In the genomic region with DNA sequence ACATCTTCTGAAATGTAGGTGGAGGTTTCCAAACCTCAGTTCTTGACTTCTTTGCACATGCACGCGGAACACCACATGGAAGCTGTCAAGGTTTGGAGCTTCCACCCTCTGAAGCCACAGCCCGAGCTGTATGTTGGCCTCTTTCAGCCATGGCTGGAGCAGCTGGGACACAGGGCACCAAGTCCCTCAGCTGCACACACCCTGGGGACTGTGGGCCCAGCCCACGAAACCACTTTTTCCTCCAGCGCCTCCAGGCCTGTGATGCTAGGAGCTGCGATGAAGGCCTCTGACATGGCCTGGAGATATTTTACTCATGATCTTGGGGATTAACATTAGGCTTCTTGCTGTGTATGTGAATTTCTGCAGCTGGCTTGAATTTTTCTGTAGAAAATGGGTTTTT, we compare ENCODE assay signal across 18 cellular contexts.
A peak's percentile ranks its signal among the peaks of the same experiment; 100 is the strongest.
DNase-seq lines count a peak whose midpoint lies in the region; ATAC-seq and TF ChIP-seq lines count a peak whose summit lies in the region.
"Had no signal": no experiment of that assay in that cellular context is flagged by ENCODE, and none has a peak within 500 bp of the region (broad histone marks: within the 10 kb centered on the region; RNA-seq: fewer than 3 reads in every experiment).

No MANE protein-coding gene starts in this region.

- H3K36me3 ChIP-seq in HEK293 (ENCODE audit: control insufficient read depth in 2 of 2, insufficient read depth in 1 of 2, low read length in 2 of 2) = no peaks in the 10 kb centered on the region
- H3K36me3 ChIP-seq in OCI-LY3 (replicated peaks; ENCODE audit: low read depth, low read length) = no peaks in the 10 kb centered on the region
- H3K36me3 ChIP-seq in gastroesophageal sphincter = no peaks in the 10 kb centered on the region
- H3K36me3 ChIP-seq: HAP-1 had no signal

- peaks cover 8 to 10% of the 10 kb centered on the region in 2 donors for H3K9me3 Mint-ChIP-seq in stimulated activated naive B cell treated with anti-CD40 and anti-IgM and Interleukin-4, amounts not matched to agents 10 μg/mL and 1 μg/mL and 100 μg/mL, for 72 hours
- peaks cover 10% of the 10 kb centered on the region for H3K9me3 Mint-ChIP-seq in chondrocyte (ENCODE audit: low read depth)

- TF ChIP-seq POLR2A in gastroesophageal sphincter (IDR thresholded peaks at IDR 0.05) = no peak

- TF ChIP-seq CTCF in HEK293 (tag by site-specific recombination; IDR thresholded peaks at IDR 0.05) (no peak), OCI-LY3 (IDR thresholded peaks at IDR 0.05; ENCODE audit: low read depth, low read length) (no peak), gastroesophageal sphincter (IDR thresholded peaks at IDR 0.05) (no peak), chondrocyte (IDR thresholded peaks at IDR 0.05) (no peak)

- CTCF ChIA-PET in HEK293 (lab: Yijun Ruan, JAX) = no interaction called here

- H3K4me3 ChIP-seq in HEK293 (ENCODE audit: low read depth, low read length) = no peak overlapping the region
- H3K4me3 ChIP-seq in OCI-LY3 (ENCODE audit: low read length) = no peak overlapping the region
- no peak overlapping the region for H3K4me3 ChIP-seq in gastroesophageal sphincter
- H3K4me3 ChIP-seq: GM12878, HAP-1 had no signal

- H3K4me1 ChIP-seq in HEK293 (ENCODE audit: control insufficient read depth, insufficient read depth, low read length) (peaks cover 3% of the 10 kb centered on the region; the same call in 1 of the 2 replicates), OCI-LY3 (ENCODE audit: low read length) (peaks cover 10% of the 10 kb centered on the region), gastroesophageal sphincter (no peaks in the 10 kb centered on the region)
- H3K4me1 ChIP-seq: HAP-1 had no signal

- H3K27me3 ChIP-seq in OCI-LY3 (ENCODE audit: low read depth, low read length) (no peaks in the 10 kb centered on the region), gastroesophageal sphincter (no peaks in the 10 kb centered on the region)

- H3K4me3 Mint-ChIP-seq in stimulated activated naive B cell treated with anti-CD40 and anti-IgM and Interleukin-4, amounts not matched to agents 10 μg/mL and 1 μg/mL and 100 μg/mL, for 72 hours = no peak overlapping the region
- no peak overlapping the region for H3K4me3 Mint-ChIP-seq in chondrocyte (ENCODE audit: unreplicated experiment)
- H3K4me3 Mint-ChIP-seq: CD4-positive, alpha-beta memory T cell had no signal

- no peak for TF ChIP-seq EP300 in gastroesophageal sphincter (IDR thresholded peaks at IDR 0.05)

- no peaks in the 10 kb centered on the region for H3K36me3 Mint-ChIP-seq in stimulated activated naive B cell treated with anti-CD40 and anti-IgM and Interleukin-4, amounts not matched to agents 10 μg/mL and 1 μg/mL and 100 μg/mL, for 72 hours
- peaks cover 5% of the 10 kb centered on the region for H3K36me3 Mint-ChIP-seq in chondrocyte (ENCODE audit: low read depth)
- H3K36me3 Mint-ChIP-seq: CD4-positive, alpha-beta memory T cell had no signal

- no peak overlapping the region for H3K27ac Mint-ChIP-seq in stimulated activated naive B cell treated with anti-CD40 and anti-IgM and Interleukin-4, amounts not matched to agents 10 μg/mL and 1 μg/mL and 100 μg/mL, for 72 hours
- no peak overlapping the region for H3K27ac Mint-ChIP-seq in chondrocyte (ENCODE audit: unreplicated experiment)
- H3K27ac Mint-ChIP-seq: CD4-positive, alpha-beta memory T cell had no signal

- H2AFZ ChIP-seq in OCI-LY3 (ENCODE audit: low read depth, low read length) = no peak overlapping the region

- H3K27me3 Mint-ChIP-seq in stimulated activated naive B cell treated with anti-CD40 and anti-IgM and Interleukin-4, amounts not matched to agents 10 μg/mL and 1 μg/mL and 100 μg/mL, for 72 hours = no peaks in the 10 kb centered on the region
- no peaks in the 10 kb centered on the region for H3K27me3 Mint-ChIP-seq in chondrocyte (ENCODE audit: low read depth)
- H3K27me3 Mint-ChIP-seq: CD4-positive, alpha-beta memory T cell had no signal

- H3K4me1 Mint-ChIP-seq in stimulated activated naive B cell treated with anti-CD40 and anti-IgM and Interleukin-4, amounts not matched to agents 10 μg/mL and 1 μg/mL and 100 μg/mL, for 72 hours = peaks cover 6 to 12% of the 10 kb centered on the region in 2 donors
- peaks cover 17% of the 10 kb centered on the region for H3K4me1 Mint-ChIP-seq in chondrocyte (ENCODE audit: low read depth)
- H3K4me1 Mint-ChIP-seq: CD4-positive, alpha-beta memory T cell had no signal

- H3K9ac ChIP-seq in OCI-LY3 (ENCODE audit: low read length) = no peak overlapping the region

- peak; percentile 71 to 91 for ATAC-seq in stimulated activated naive B cell treated with anti-CD40 and anti-IgM and Interleukin-4, amounts not matched to agents 10 μg/mL and 1 μg/mL and 100 μg/mL, for 72 hours (replicated peaks)
- ATAC-seq in gastroesophageal sphincter (no peak), HG03432 (IDR thresholded peaks at IDR 0.05; ENCODE audit: unreplicated experiment) (no peak)
- ATAC-seq: GM12878 had no signal

- H3K27ac ChIP-seq in HEK293 (ENCODE audit: extremely low read depth, low read depth, low read length) = no peak overlapping the region
- peak overlapping the region; percentile 23; the same call in 1 of the 2 replicates for H3K27ac ChIP-seq in OCI-LY3 (ENCODE audit: low read length)
- no peak overlapping the region for H3K27ac ChIP-seq in gastroesophageal sphincter

- no peaks in the 10 kb centered on the region for H4K20me1 ChIP-seq in OCI-LY3 (ENCODE audit: insufficient read depth, low read length)

- DNase-seq in myocyte (ENCODE audit: low read depth) (peak; percentile 43), NCI-H2029 (lab: John Stamatoyannopoulos, UW) (no peak), chondrocyte (ENCODE audit: low spot score) (no peak)
- peak; percentile 4 for DNase-seq in stimulated activated naive B cell treated with anti-CD40 and anti-IgM and Interleukin-4, amounts not matched to agents 10 μg/mL and 1 μg/mL and 100 μg/mL, for 72 hours
- DNase-seq: C1 segment of cervical spinal cord; Calu3; CD4-positive, alpha-beta memory T cell; COR-L47; DMS53; DMS79 treated with DMSO at 0.1 percent for 48 hours; GDM1; GOT3 had no signal

- H3K9me3 ChIP-seq in HEK293 (ENCODE audit: control insufficient read depth, insufficient read depth, low read depth, low read length) = no peaks in the 10 kb centered on the region
- H3K9me3 ChIP-seq in OCI-LY3 (ENCODE audit: insufficient read depth, low read length) = no peaks in the 10 kb centered on the region
- peaks cover 0 to 3% (median 0%) of the 10 kb centered on the region in 3 donors for H3K9me3 ChIP-seq in gastroesophageal sphincter
- H3K9me3 ChIP-seq: HAP-1 had no signal

- POLR2A ChIA-PET in HEK293 (lab: Yijun Ruan, JAX) = no interaction called here

- 50 to 100% methylated on average over 1 of the region's 6 CpGs for WGBS in gastroesophageal sphincter (ENCODE audit: low coverage in 1 of 2), 2 donors

- H3K4me2 ChIP-seq in OCI-LY3 (ENCODE audit: low read length) = peak overlapping the region; percentile 14; the same call in 1 of the 2 replicates

- no peaks in the 10 kb centered on the region for H3K79me2 ChIP-seq in OCI-LY3 (ENCODE audit: low read length)

TF ChIP-seq in HEK293, 187 proteins besides CTCF, POLR2A, EP300 and RAD21:
- TF ChIP-seq ZNF585B (tag by site-specific recombination; IDR thresholded peaks at IDR 0.05) (peak; percentile 90), SP7 (tag by site-specific recombination; IDR thresholded peaks at IDR 0.05) (no peak)
- TF ChIP-seq, protein P1, sequence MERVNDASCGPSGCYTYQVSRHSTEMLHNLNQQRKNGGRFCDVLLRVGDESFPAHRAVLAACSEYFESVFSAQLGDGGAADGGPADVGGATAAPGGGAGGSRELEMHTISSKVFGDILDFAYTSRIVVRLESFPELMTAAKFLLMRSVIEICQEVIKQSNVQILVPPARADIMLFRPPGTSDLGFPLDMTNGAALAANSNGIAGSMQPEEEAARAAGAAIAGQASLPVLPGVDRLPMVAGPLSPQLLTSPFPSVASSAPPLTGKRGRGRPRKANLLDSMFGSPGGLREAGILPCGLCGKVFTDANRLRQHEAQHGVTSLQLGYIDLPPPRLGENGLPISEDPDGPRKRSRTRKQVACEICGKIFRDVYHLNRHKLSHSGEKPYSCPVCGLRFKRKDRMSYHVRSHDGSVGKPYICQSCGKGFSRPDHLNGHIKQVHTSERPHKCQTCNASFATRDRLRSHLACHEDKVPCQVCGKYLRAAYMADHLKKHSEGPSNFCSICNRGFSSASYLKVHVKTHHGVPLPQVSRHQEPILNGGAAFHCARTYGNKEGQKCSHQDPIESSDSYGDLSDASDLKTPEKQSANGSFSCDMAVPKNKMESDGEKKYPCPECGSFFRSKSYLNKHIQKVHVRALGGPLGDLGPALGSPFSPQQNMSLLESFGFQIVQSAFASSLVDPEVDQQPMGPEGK (tag by site-specific recombination; IDR thresholded peaks at IDR 0.05) = no peak
- TF ChIP-seq, protein P2, sequence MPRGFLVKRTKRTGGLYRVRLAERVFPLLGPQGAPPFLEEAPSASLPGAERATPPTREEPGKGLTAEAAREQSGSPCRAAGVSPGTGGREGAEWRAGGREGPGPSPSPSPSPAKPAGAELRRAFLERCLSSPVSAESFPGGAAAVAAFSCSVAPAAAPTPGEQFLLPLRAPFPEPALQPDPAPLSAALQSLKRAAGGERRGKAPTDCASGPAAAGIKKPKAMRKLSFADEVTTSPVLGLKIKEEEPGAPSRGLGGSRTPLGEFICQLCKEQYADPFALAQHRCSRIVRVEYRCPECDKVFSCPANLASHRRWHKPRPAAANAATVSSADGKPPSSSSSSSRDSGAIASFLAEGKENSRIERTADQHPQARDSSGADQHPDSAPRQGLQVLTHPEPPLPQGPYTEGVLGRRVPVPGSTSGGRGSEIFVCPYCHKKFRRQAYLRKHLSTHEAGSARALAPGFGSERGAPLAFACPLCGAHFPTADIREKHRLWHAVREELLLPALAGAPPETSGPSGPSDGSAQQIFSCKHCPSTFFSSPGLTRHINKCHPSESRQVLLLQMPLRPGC (tag by site-specific recombination; IDR thresholded peaks at IDR 0.05) = no peak

Comparison
In these comparisons a context has a peak if more than half of its experiments do, and no peak if none do; other contexts are left out.
1. DNase-seq: peak in myocyte (single experiment) and stimulated activated naive B cell treated with anti-CD40 and anti-IgM and Interleukin-4, amounts not matched to agents 10 μg/mL and 1 μg/mL and 100 μg/mL, for 72 hours (single experiment); none in NCI-H2029 (single experiment) and chondrocyte (single experiment).
2. ATAC-seq: peak in stimulated activated naive B cell treated with anti-CD40 and anti-IgM and Interleukin-4, amounts not matched to agents 10 μg/mL and 1 μg/mL and 100 μg/mL, for 72 hours (2 of 2); none in gastroesophageal sphincter (single experiment) and HG03432 (single experiment).